8 cellular contexts compared by ENCODE assay signal in the genomic region with DNA sequence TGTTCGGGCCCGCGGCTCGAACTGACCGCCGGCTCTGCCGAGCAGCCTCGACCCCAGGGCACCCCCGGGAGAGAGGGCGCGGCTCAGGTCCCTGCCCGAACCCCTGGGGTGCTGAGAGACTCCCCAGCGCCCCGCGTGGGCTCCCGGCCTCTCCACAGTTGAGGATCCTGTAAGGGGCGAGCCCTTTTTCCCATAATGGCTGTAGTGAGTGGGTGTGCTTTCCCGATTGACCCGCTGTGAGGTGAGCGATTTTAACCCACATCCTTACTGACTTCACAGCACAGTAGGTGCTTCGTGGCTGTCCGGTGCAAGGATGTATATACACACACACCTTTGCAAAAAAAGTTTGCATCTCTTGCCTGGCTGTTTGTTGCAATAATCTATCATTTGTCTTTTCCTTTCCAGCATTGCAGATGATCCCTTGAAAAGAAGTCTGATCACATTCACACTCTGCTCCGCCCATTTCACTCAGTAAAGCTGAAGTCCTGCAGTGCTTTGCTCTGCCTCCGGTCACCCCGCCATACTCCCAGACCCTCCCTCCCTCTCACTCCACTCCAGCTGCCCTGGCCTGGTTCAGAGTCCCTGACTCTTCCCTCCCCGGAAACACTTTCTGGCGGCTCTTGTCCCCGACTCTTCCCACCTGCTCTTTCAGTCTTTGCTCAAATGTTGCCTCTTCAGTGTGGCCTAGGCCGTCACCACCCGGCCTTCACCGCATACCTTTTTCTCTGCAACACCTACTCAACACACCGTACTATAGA. TPM values are rescaled to one million over a fixed set of nuclear protein-coding genes. Genes with fewer than 3 reads are reported as not detected.
DNase-seq lines count a peak whose midpoint lies in the region; ATAC-seq, FAIRE-seq and TF ChIP-seq lines count a peak whose summit lies in the region.

No MANE protein-coding gene starts in this region.

- TF ChIP-seq RAD21 in K562 (CRISPR knock-in tag; conservative IDR thresholded peaks at IDR 0.05 in 1 of 2, IDR thresholded peaks at IDR 0.05 in 1 of 2): no peak

- in situ Hi-C loops in K562 (cut with MboI): no loop called here

- peaks cover 62% of the 10 kb centered on the region for H3K79me2 ChIP-seq in K562 (ENCODE audit: control insufficient read depth, insufficient read depth, low read length)

- H3K4me1 Mint-ChIP-seq in T-helper 1 cell treated with Interleukin-12 subunit alpha and Interleukin-12 subunit beta and Interleukin-4 antibody, amounts not matched to agents 30 μg/mL and 1 μg/mL, for 36 hours (ENCODE audit: low read depth): peaks cover 32% of the 10 kb centered on the region

- H3K4me3 Mint-ChIP-seq in T-helper 1 cell treated with Interleukin-12 subunit alpha and Interleukin-12 subunit beta and Interleukin-4 antibody, amounts not matched to agents 30 μg/mL and 1 μg/mL, for 36 hours: peak overlapping the region; percentile 81

- TF ChIP-seq CTCF in LNCaP clone FGC (IDR thresholded peaks at IDR 0.05; ENCODE audit: control insufficient read depth, extremely low read depth, insufficient read depth): no peak
- TF ChIP-seq CTCF in K562 (IDR thresholded peaks at IDR 0.05 in 2 of 3, conservative IDR thresholded peaks at IDR 0.05 in 1 of 3; ENCODE audit: insufficient read depth in 2 of 3, low read depth in 1 of 3, low read length in 3 of 3): peak; percentile 32 to 51 (median 42); a peak in 4 of 6 replicates
- no peak for TF ChIP-seq CTCF in lower lobe of right lung (IDR thresholded peaks at IDR 0.05)
- TF ChIP-seq CTCF in vagina (IDR thresholded peaks at IDR 0.05): no peak

- H3K9me3 Mint-ChIP-seq in T-helper 1 cell treated with Interleukin-12 subunit alpha and Interleukin-12 subunit beta and Interleukin-4 antibody, amounts not matched to agents 30 μg/mL and 1 μg/mL, for 36 hours: no peaks in the 10 kb centered on the region

- H3K9me3 ChIP-seq in K562 (replicated peaks; ENCODE audit: control insufficient read depth, insufficient read depth, low read depth, low read length) (no peaks in the 10 kb centered on the region), lower lobe of right lung (no peaks in the 10 kb centered on the region), vagina (no peaks in the 10 kb centered on the region)

- intact Hi-C loops in K562 (cut with micrococcal nuclease) (loop anchor here (2.0 to 5.0 kb wide), 2 partner anchors 45 to 72 kb away; no protein-coding TSS in a partner anchor), lower lobe of right lung (cut with DNase I) (no loop called here), vagina (cut with DNase I) (loop anchor here (10.0 kb wide), 2 partner anchors 132 to 468 kb away; partner anchors contain the start of gene CFAP410)

- H3K27me3 Mint-ChIP-seq in T-helper 1 cell treated with Interleukin-12 subunit alpha and Interleukin-12 subunit beta and Interleukin-4 antibody, amounts not matched to agents 30 μg/mL and 1 μg/mL, for 36 hours (ENCODE audit: low read depth): no peaks in the 10 kb centered on the region

- H3K4me3 ChIP-seq in LNCaP clone FGC (ENCODE audit: low read depth, low read length): peak overlapping the region; percentile 92
- H3K4me3 ChIP-seq in K562: peak overlapping the region; percentile 83
- H3K4me3 ChIP-seq in lower lobe of right lung: peak overlapping the region; percentile 97
- H3K4me3 ChIP-seq in vagina: peak overlapping the region; percentile 81 to 95

- no peak for TF ChIP-seq EP300 in K562 (IDR thresholded peaks at IDR 0.05; ENCODE audit: low read length)

- H3K9me1 ChIP-seq in K562 (ENCODE audit: control insufficient read depth, insufficient read depth, low read length): no peaks in the 10 kb centered on the region

- POLR2A ChIA-PET in K562 (lab: Yijun Ruan, JAX): interaction anchor here (0.6 to 5.5 kb wide), 12 partner anchors 9 to 501 kb away, joined by 3 to 33 read pairs (median 4); partner anchors contain the start of genes PTTG1IP and SUMO3

- H3K4me2 ChIP-seq in K562 (ENCODE audit: insufficient read depth, low read length): peak overlapping the region; percentile 95

- peaks cover 18 to 27% of the 10 kb centered on the region in 2 experiments for H3K4me1 ChIP-seq in K562 (replicated peaks in 1 of 2; ENCODE audit: control insufficient read depth in 2 of 2, insufficient read depth in 2 of 2, low read length in 2 of 2)
- peaks cover 34% of the 10 kb centered on the region for H3K4me1 ChIP-seq in lower lobe of right lung
- H3K4me1 ChIP-seq in vagina: peaks cover 26% of the 10 kb centered on the region

- peaks cover 8% of the 10 kb centered on the region for H4K20me1 ChIP-seq in K562 (replicated peaks; ENCODE audit: control insufficient read depth, insufficient read depth, low read length)

- no peaks in the 10 kb centered on the region for H3K27me3 ChIP-seq in K562 (ENCODE audit: control insufficient read depth in 2 of 2, insufficient read depth in 2 of 2, low read length in 2 of 2)
- no peaks in the 10 kb centered on the region for H3K27me3 ChIP-seq in lower lobe of right lung (ENCODE audit: low read depth)
- H3K27me3 ChIP-seq in vagina: no peaks in the 10 kb centered on the region

- CTCF ChIA-PET in K562 (lab: Yijun Ruan, JAX; ENCODE audit: low intra/inter-chr PET ratio): no interaction called here

- peak overlapping the region; percentile 67 for H3K27ac Mint-ChIP-seq in T-helper 1 cell treated with Interleukin-12 subunit alpha and Interleukin-12 subunit beta and Interleukin-4 antibody, amounts not matched to agents 30 μg/mL and 1 μg/mL, for 36 hours

- ATAC-seq in K562 (peak; percentile 68), lower lobe of right lung (peak in 1 of 2 donors; percentile 6), GM21367 (IDR thresholded peaks at IDR 0.05; ENCODE audit: unreplicated experiment) (no peak)

- H3K36me3 Mint-ChIP-seq in T-helper 1 cell treated with Interleukin-12 subunit alpha and Interleukin-12 subunit beta and Interleukin-4 antibody, amounts not matched to agents 30 μg/mL and 1 μg/mL, for 36 hours (ENCODE audit: low read depth): peaks cover 39% of the 10 kb centered on the region

- H3K9ac ChIP-seq in K562 (ENCODE audit: insufficient read depth in 1 of 2, low read depth in 2 of 2, low read length in 2 of 2): peak overlapping the region; percentile 83 to 97

- DNase-seq in T-helper 1 cell (no peak), LNCaP clone FGC (ENCODE audit: low read depth) (no peak), K562 (ENCODE audit: extremely low read depth in 1 of 4, low spot score in 3 of 4) (peak; percentile 64 to 74 (median 72)), lower lobe of right lung (no peak), vagina (ENCODE audit: extremely low spot score in 2 of 2) (no peak), NCI-H345 (lab: John Stamatoyannopoulos, UW) (no peak)

- H3K36me3 ChIP-seq in K562 (ENCODE audit: control insufficient read depth, insufficient read depth, low read length) (peaks cover 81% of the 10 kb centered on the region), lower lobe of right lung (peaks cover 32% of the 10 kb centered on the region), vagina (peaks cover 0 to 20% of the 10 kb centered on the region in 2 donors)

- no TSS peak for BruUV-seq in K562 (replicated peaks; lab: Mats Ljungman, UMichigan)

- H3K27ac ChIP-seq in K562 (ENCODE audit: extremely low read depth, low read depth, low read length) (peak overlapping the region; percentile 93), lower lobe of right lung (peak overlapping the region; percentile 80), vagina (peak overlapping the region; percentile 71)

- 10% methylated on average over 28 of the region's 32 CpGs for WGBS in K562 (ENCODE audit: insufficient coverage, low coverage, missing lambda C conversion rate)

- FAIRE-seq in K562 (lab: Jason Lieb, UNC): peak; percentile 73

- peak overlapping the region; percentile 49 for H2AFZ ChIP-seq in K562 (ENCODE audit: low read depth, low read length)

- peak; percentile 27; the same call in 1 of the 2 replicates for TF ChIP-seq POLR2A in K562 (conservative IDR thresholded peaks at IDR 0.05)
- TF ChIP-seq POLR2A in vagina (IDR thresholded peaks at IDR 0.05): no peak

RNA-seq across cellular contexts. Expression of gene UBE2G2, which starts 1.0 kb away (rescaled TPM):
- 217 and 395 TPM in 2 replicates for total RNA-seq in K562 (2011; cell fraction: chromatin; rRNA removed; ENCODE audit: low replicate concordance)
- total RNA-seq in K562 (2011; cell fraction: nucleolus; rRNA removed): 127 and 140 TPM in 2 replicates
- 222 and 291 TPM in 2 replicates for total RNA-seq in K562 (2011; cell fraction: nucleoplasm; rRNA removed)
- total RNA-seq in K562 (2014; rRNA removed) (122 and 148 TPM in 2 replicates), K562 (2014; rRNA removed; fragmentation: Illumina TruSeq; extraction: Trizol) (109 and 112 TPM in 2 replicates), K562 (2015; rRNA removed; fragmentation: Illumina TruSeq; extraction: Trizol) (99.0 and 112 TPM in 2 replicates), K562 (2021) (131 and 140 TPM in 2 replicates), lower lobe of right lung (76.9 TPM), vagina (96.5 TPM)
- polyA plus RNA-seq in K562 (2011; rRNA removed) (210 and 225 TPM in 2 replicates), K562 (2014; fragmentation: Illumina TruSeq; extraction: Trizol) (198 and 202 TPM in 2 replicates), K562 (2014; fragmentation: Nextera tagmentation; extraction: Ambion mirVana) (10 to 100 TPM; 47.5 to 74.3 TPM), K562 (2014; rRNA removed) (200 and 297 TPM in 2 replicates)
- 249 and 260 TPM in 2 replicates for polyA plus RNA-seq in K562 (2011; cell fraction: cytosol; rRNA removed)
- 234 and 303 TPM in 2 replicates for polyA plus RNA-seq in K562 (2011; cell fraction: nucleus; rRNA removed)
- polyA plus RNA-seq in K562 (2012): 119 and 202 TPM in 2 replicates
- polyA minus RNA-seq in K562 (2011; rRNA and poly(A)+ RNA removed): 146 and 179 TPM in 2 replicates
- 83.5 and 87.6 TPM in 2 replicates for polyA minus RNA-seq in K562 (2011; cell fraction: cytosol; rRNA and poly(A)+ RNA removed)
- polyA minus RNA-seq in K562 (2011; cell fraction: nucleus; rRNA and poly(A)+ RNA removed): 115 and 148 TPM in 2 replicates

RNA-seq across cellular contexts. Expression of gene SUMO3, which starts 15.3 kb away (rescaled TPM):
- total RNA-seq in K562 (2011; cell fraction: chromatin; rRNA removed; ENCODE audit: low replicate concordance): 32.4 and 33.2 TPM in 2 replicates
- 27.5 and 32.6 TPM in 2 replicates for total RNA-seq in K562 (2011; cell fraction: nucleolus; rRNA removed)
- 42.5 and 55.7 TPM in 2 replicates for total RNA-seq in K562 (2011; cell fraction: nucleoplasm; rRNA removed)
- 95.2 and 118 TPM in 2 replicates for total RNA-seq in K562 (2014; rRNA removed)
- 101 TPM in 2 replicates for total RNA-seq in K562 (2014; rRNA removed; fragmentation: Illumina TruSeq; extraction: Trizol)
- total RNA-seq in K562 (2015; rRNA removed; fragmentation: Illumina TruSeq; extraction: Trizol): 111 and 113 TPM in 2 replicates
- total RNA-seq in K562 (2021): 120 TPM in 2 replicates
- polyA plus RNA-seq in K562 (2011; rRNA removed): 110 and 128 TPM in 2 replicates
- polyA plus RNA-seq in K562 (2011; cell fraction: cytosol; rRNA removed): 132 and 183 TPM in 2 replicates
- polyA plus RNA-seq in K562 (2011; cell fraction: nucleus; rRNA removed): 41.4 and 52.1 TPM in 2 replicates
- polyA plus RNA-seq in K562 (2012): 95.3 and 142 TPM in 2 replicates
- 142 and 144 TPM in 2 replicates for polyA plus RNA-seq in K562 (2014; fragmentation: Illumina TruSeq; extraction: Trizol)
- polyA plus RNA-seq in K562 (2014; fragmentation: Nextera tagmentation; extraction: Ambion mirVana): 10 to 100 TPM; 13.9 to 21.6 TPM
- 143 and 146 TPM in 2 replicates for polyA plus RNA-seq in K562 (2014; rRNA removed)
- 105 and 120 TPM in 2 replicates for polyA minus RNA-seq in K562 (2011; rRNA and poly(A)+ RNA removed)
- 70.3 and 71.5 TPM in 2 replicates for polyA minus RNA-seq in K562 (2011; cell fraction: cytosol; rRNA and poly(A)+ RNA removed)
- polyA minus RNA-seq in K562 (2011; cell fraction: nucleus; rRNA and poly(A)+ RNA removed): 18.8 and 32.3 TPM in 2 replicates
- 88.2 TPM for total RNA-seq in lower lobe of right lung
- 70.0 TPM for total RNA-seq in vagina

Comparison
In these comparisons a context has a peak if more than half of its experiments do, and no peak if none do; other contexts are left out.
1. DNase-seq: peak in K562 (4 of 4); none in T-helper 1 cell (0 of 5), LNCaP clone FGC (single experiment), lower lobe of right lung (single experiment), vagina (0 of 2) and NCI-H345 (single experiment).
2. CTCF ChIP-seq: peak in K562 (3 of 3); none in LNCaP clone FGC (single experiment), lower lobe of right lung (single experiment) and vagina (0 of 3).
3. Peak in every context shown above with its lines, with median percentiles within 50 percentile points of each other: H3K4me3 ChIP-seq and H3K27ac ChIP-seq.